In genomic region chr18:57434536-57435494, GRCh38 we compare ENCODE assay signal across 8 cellular contexts. TPM values are rescaled to one million over a fixed set of nuclear protein-coding genes. Genes with fewer than 3 reads are reported as not detected.
A peak's percentile ranks its signal among the peaks of the same experiment; 100 is the strongest.
DNase-seq lines count a peak whose midpoint lies in the region; ATAC-seq and TF ChIP-seq lines count a peak whose summit lies in the region.

Gene ONECUT2 (plus strand): TSS chr18:57435374. CDS start chr18:57435717, 343 bp downstream.

- H3K9me3 ChIP-seq in tibial nerve = no peaks in the 10 kb centered on the region

- H3K27ac ChIP-seq in tibial nerve = no peak within 1 kb of the TSS

- no peaks in the 10 kb centered on the region for H3K36me3 Mint-ChIP-seq in osteocyte (ENCODE audit: unreplicated experiment)

- H3K27me3 Mint-ChIP-seq in osteocyte (ENCODE audit: unreplicated experiment) = peaks cover 90% of the 10 kb centered on the region

- no peak for TF ChIP-seq EP300 in tibial nerve (IDR thresholded peaks at IDR 0.05)

- intact Hi-C loops in Right ventricle myocardium superior (cut with DNase I) = no loop called here

- peaks cover 0 to 71% (median 21%) of the 10 kb centered on the region in 4 donors for H3K4me1 ChIP-seq in tibial nerve

- peak within 1 kb of the TSS; percentile 78 for H3K4me3 Mint-ChIP-seq in osteocyte (ENCODE audit: unreplicated experiment)

- ATAC-seq in GM21786 (IDR thresholded peaks at IDR 0.05; ENCODE audit: unreplicated experiment) (peak; percentile 73), Right ventricle myocardium superior (ENCODE audit: poor library complexity) (peak; percentile 99)

- 1 to 3% methylated on average over 50 to 51 of the region's 69 CpGs for WGBS in tibial nerve, 2 donors

- H3K36me3 ChIP-seq in tibial nerve = no peaks in the 10 kb centered on the region

- H3K27ac Mint-ChIP-seq in osteocyte (ENCODE audit: unreplicated experiment) = no peak within 1 kb of the TSS

- no peak for TF ChIP-seq CTCF in osteocyte (IDR thresholded peaks at IDR 0.05)
- no peak for TF ChIP-seq CTCF in tibial nerve (IDR thresholded peaks at IDR 0.05)

- TF ChIP-seq POLR2A in tibial nerve (IDR thresholded peaks at IDR 0.05) = no peak

- H3K4me1 Mint-ChIP-seq in osteocyte (ENCODE audit: unreplicated experiment) = peaks cover 47% of the 10 kb centered on the region

- peaks cover 0 to 94% of the 10 kb centered on the region in 2 donors for H3K27me3 ChIP-seq in tibial nerve

- DNase-seq in C1 segment of cervical spinal cord (lab: John Stamatoyannopoulos, UW) (peak; percentile 28 to 95 (median 72)), NCI-H1092 treated with DMSO at 0.1 percent for 48 hours (lab: John Stamatoyannopoulos, UW) (peak; percentile 98), SKM-1 (lab: John Stamatoyannopoulos, UW; ENCODE audit: unreplicated experiment) (peak; percentile 90), Right ventricle myocardium superior (peak; percentile 94), osteocyte (ENCODE audit: extremely low spot score, unreplicated experiment) (peak; percentile 97), tibial nerve (ENCODE audit: low spot score in 2 of 2) (peak; percentile 31 to 62)
- DNase-seq in activated naive CD8-positive, alpha-beta T cell treated with anti-CD3 and anti-CD28 coated beads, Interleukin-2, amount 50 U/mL, for 16 hours (ENCODE audit: low read depth, low spot score) = peak; percentile 30

- no peaks in the 10 kb centered on the region for H3K9me3 Mint-ChIP-seq in osteocyte (ENCODE audit: unreplicated experiment)

- H3K4me3 ChIP-seq in tibial nerve = peak within 1 kb of the TSS; percentile 6 to 54 (median 37)

RNA-seq across cellular contexts. Expression of gene ONECUT2, which starts in this region (rescaled TPM):
- total RNA-seq in Right ventricle myocardium superior (0.03 TPM), osteocyte (0.03 and 0.05 TPM in 2 replicates), tibial nerve (under 1 TPM in 1 of 4 donors, not detected in 3; under 0.01 TPM)

Comparison
In these comparisons a context has a peak if more than half of its experiments do, and no peak if none do; other contexts are left out.
1. Peak in DNase-seq and ATAC-seq in Right ventricle myocardium superior; RNA of the gene not detected or under 1 TPM.
2. Peak in DNase-seq in osteocyte; RNA of the gene not detected or under 1 TPM.
3. Peak in DNase-seq and H3K4me3 ChIP-seq in tibial nerve; RNA of the gene not detected or under 1 TPM.
4. DNase-seq: peak in every context shown above with its lines; median percentile 98 in NCI-H1092 treated with DMSO at 0.1 percent for 48 hours; 97 in osteocyte; 94 in Right ventricle myocardium superior; 90 in SKM-1; 72 in C1 segment of cervical spinal cord; 46 in tibial nerve; 30 in activated naive CD8-positive, alpha-beta T cell treated with anti-CD3 and anti-CD28 coated beads, Interleukin-2, amount 50 U/mL, for 16 hours.